In genomic region chr10:30825495-30825894, GRCh38 we compare ENCODE assay signal across 27 cellular contexts.
"Had no signal": no experiment of that assay in that cellular context is flagged by ENCODE, and none has a peak within 500 bp of the region (broad histone marks: within the 10 kb centered on the region; RNA-seq: fewer than 3 reads in every experiment).

No MANE protein-coding gene starts in this region.

- H3K4me3 Mint-ChIP-seq: activated B cell treated with CpG ODN at 0.5 μM for 24 hours; activated CD4-positive, alpha-beta T cell treated with anti-CD3 and anti-CD28 coated beads, Interleukin-2, amount 10 ng/mL, durations not matched to agents 24 days and 14 days; activated CD8-positive, alpha-beta memory T cell treated with anti-CD3 and anti-CD28 coated beads, Interleukin-2, amount 10 ng/mL, durations not matched to agents 7 days and 5 days; activated naive CD4-positive, alpha-beta T cell treated with anti-CD3 and anti-CD28 coated beads, Interleukin-2, amount 10 ng/mL, durations not matched to agents 7 days and 5 days; activated naive CD8-positive, alpha-beta T cell treated with anti-CD3 and anti-CD28 coated beads for 36 hours; activated T-cell treated with anti-CD3 and anti-CD28 coated beads, Interleukin-2, amount 50 U/mL, for 4 hours; T-helper 17 cell had no signal

- DNase-seq: activated B cell treated with CpG ODN at 0.5 μM for 24 hours; activated CD4-positive, alpha-beta T cell treated with anti-CD3 and anti-CD28 coated beads for 1 hour; activated CD4-positive, alpha-beta T cell treated with anti-CD3 and anti-CD28 coated beads, Interleukin-2, amount 10 ng/mL, durations not matched to agents 24 days and 14 days; activated CD4-positive, alpha-beta T cell treated with anti-CD3 and anti-CD28 coated beads, Interleukin-2, amount 50 U/mL, for 48 hours; activated CD8-positive, alpha-beta memory T cell treated with anti-CD3 and anti-CD28 coated beads, Interleukin-2, amount 10 ng/mL, durations not matched to agents 7 days and 5 days; activated gamma-delta T cell treated with Interleukin-2 at 50 U/mL for 16 hours; activated naive CD4-positive, alpha-beta T cell treated with anti-CD3 and anti-CD28 coated beads, Interleukin-2, amount 10 ng/mL, durations not matched to agents 7 days and 5 days; activated naive CD8-positive, alpha-beta T cell treated with anti-CD3 and anti-CD28 coated beads for 36 hours; activated T-cell treated with anti-CD3 and anti-CD28 coated beads, Interleukin-2, amount 50 U/mL, for 4 hours; brain microvascular endothelial cell; Karpas-422; MM.1S; NCI-H1105; NCI-H1436; NCI-H1694 treated with DMSO at 0.1 percent for 48 hours; NCI-H2081; NCI-H510A treated with DMSO at 0.1 percent for 48 hours; NCI-H69; NK-92 treated with Interleukin-12 subunit alpha and Interleukin-12 subunit beta, amount 100 ng/mL, for 24 hours; Peyer's patch; Right ventricle myocardium superior; T-helper 17 cell; T-helper 9 cell had no signal

- H3K36me3 ChIP-seq: brain microvascular endothelial cell, cardiac muscle cell, Peyer's patch, SJSA1 had no signal

- H3K9me3 ChIP-seq: Peyer's patch, SJSA1 had no signal

- H3K4me3 ChIP-seq: cardiac muscle cell, Peyer's patch, SJSA1 had no signal

- H3K36me3 Mint-ChIP-seq: activated CD8-positive, alpha-beta memory T cell treated with anti-CD3 and anti-CD28 coated beads, Interleukin-2, amount 10 ng/mL, durations not matched to agents 7 days and 5 days; activated naive CD4-positive, alpha-beta T cell treated with anti-CD3 and anti-CD28 coated beads, Interleukin-2, amount 10 ng/mL, durations not matched to agents 7 days and 5 days; activated naive CD8-positive, alpha-beta T cell treated with anti-CD3 and anti-CD28 coated beads for 36 hours had no signal

- H3K4me1 ChIP-seq: Peyer's patch had no signal

- H3K27me3 ChIP-seq: brain microvascular endothelial cell, cardiac muscle cell, Peyer's patch, SJSA1 had no signal

- H3K27ac Mint-ChIP-seq: activated B cell treated with CpG ODN at 0.5 μM for 24 hours; activated CD4-positive, alpha-beta T cell treated with anti-CD3 and anti-CD28 coated beads, Interleukin-2, amount 10 ng/mL, durations not matched to agents 24 days and 14 days; activated CD8-positive, alpha-beta memory T cell treated with anti-CD3 and anti-CD28 coated beads, Interleukin-2, amount 10 ng/mL, durations not matched to agents 7 days and 5 days; activated naive CD4-positive, alpha-beta T cell treated with anti-CD3 and anti-CD28 coated beads, Interleukin-2, amount 10 ng/mL, durations not matched to agents 7 days and 5 days; activated naive CD8-positive, alpha-beta T cell treated with anti-CD3 and anti-CD28 coated beads for 36 hours; T-helper 17 cell had no signal

- H3K27ac ChIP-seq: brain microvascular endothelial cell, cardiac muscle cell, Peyer's patch, RWPE1, SJSA1 had no signal

- H3K27me3 Mint-ChIP-seq: activated CD4-positive, alpha-beta T cell treated with anti-CD3 and anti-CD28 coated beads, Interleukin-2, amount 10 ng/mL, durations not matched to agents 24 days and 14 days; activated naive CD8-positive, alpha-beta T cell treated with anti-CD3 and anti-CD28 coated beads for 36 hours had no signal

- H3K9me3 Mint-ChIP-seq: activated B cell treated with CpG ODN at 0.5 μM for 24 hours; activated CD4-positive, alpha-beta T cell treated with anti-CD3 and anti-CD28 coated beads, Interleukin-2, amount 10 ng/mL, durations not matched to agents 24 days and 14 days; activated naive CD4-positive, alpha-beta T cell treated with anti-CD3 and anti-CD28 coated beads, Interleukin-2, amount 10 ng/mL, durations not matched to agents 7 days and 5 days; activated naive CD8-positive, alpha-beta T cell treated with anti-CD3 and anti-CD28 coated beads for 36 hours; activated T-cell treated with anti-CD3 and anti-CD28 coated beads, Interleukin-2, amount 50 U/mL, for 4 hours had no signal

- ATAC-seq: activated CD8-positive, alpha-beta memory T cell treated with anti-CD3 and anti-CD28 coated beads, Interleukin-2, amount 10 ng/mL, durations not matched to agents 7 days and 5 days; activated T-cell treated with anti-CD3 and anti-CD28 coated beads, Interleukin-2, amount 50 U/mL, for 4 hours; SK-N-SH treated with all-trans-retinoic acid at 6 μM for 48 hours; T-helper 17 cell had no signal

- H3K4me1 Mint-ChIP-seq: activated B cell treated with CpG ODN at 0.5 μM for 24 hours; activated CD4-positive, alpha-beta T cell treated with anti-CD3 and anti-CD28 coated beads, Interleukin-2, amount 10 ng/mL, durations not matched to agents 24 days and 14 days; activated CD8-positive, alpha-beta memory T cell treated with anti-CD3 and anti-CD28 coated beads, Interleukin-2, amount 10 ng/mL, durations not matched to agents 7 days and 5 days; activated naive CD4-positive, alpha-beta T cell treated with anti-CD3 and anti-CD28 coated beads, Interleukin-2, amount 10 ng/mL, durations not matched to agents 7 days and 5 days had no signal
